ENCODE assay signal across 27 cellular contexts in the genomic region with DNA sequence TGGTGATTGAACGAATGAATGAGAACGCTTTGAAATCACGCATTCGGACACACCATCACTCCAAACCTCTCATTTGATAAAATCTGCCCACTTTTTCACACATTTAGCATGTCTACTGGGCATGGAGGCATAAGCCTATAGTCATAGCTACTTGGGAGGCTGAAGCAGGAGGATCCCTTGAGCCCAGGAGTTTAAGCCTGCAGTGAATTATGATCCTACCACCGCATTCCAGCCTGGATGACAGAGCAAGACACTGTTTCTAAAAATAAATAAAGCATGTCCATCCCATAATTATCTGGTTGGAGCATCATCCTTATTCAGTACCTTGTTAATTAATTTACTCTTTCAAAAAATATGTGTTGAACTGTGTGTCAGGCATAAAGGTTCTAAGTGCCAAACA. TPM values are rescaled to one million over a fixed set of nuclear protein-coding genes. Genes with fewer than 3 reads are reported as not detected.
DNase-seq lines count a peak whose midpoint lies in the region; ATAC-seq, FAIRE-seq and TF ChIP-seq lines count a peak whose summit lies in the region.
"Had no signal": no experiment of that assay in that cellular context is flagged by ENCODE, and none has a peak within 500 bp of the region (broad histone marks: within the 10 kb centered on the region; RNA-seq: fewer than 3 reads in every experiment).

No MANE protein-coding gene starts in this region.

- no peak overlapping the region for H3K4me3 Mint-ChIP-seq in astrocyte (ENCODE audit: unreplicated experiment)
- no peak overlapping the region for H3K4me3 Mint-ChIP-seq in activated CD8-positive, alpha-beta T cell treated with anti-CD3 and anti-CD28 coated beads for 36 hours

- H3K9ac ChIP-seq in astrocyte (ENCODE audit: low read length), result no peak overlapping the region

- no peaks in the 10 kb centered on the region for H3K36me3 Mint-ChIP-seq in astrocyte (ENCODE audit: low read depth, unreplicated experiment)
- H3K36me3 Mint-ChIP-seq in activated CD8-positive, alpha-beta T cell treated with anti-CD3 and anti-CD28 coated beads for 36 hours (ENCODE audit: low read depth), result peaks cover 12% of the 10 kb centered on the region

- H3K4me1 ChIP-seq in astrocyte (ENCODE audit: insufficient read depth, low read length), result peaks cover 15% of the 10 kb centered on the region

- CTCF ChIA-PET in activated CD8-positive, alpha-beta T cell treated with anti-CD3 and anti-CD28 coated beads for 36 hours (lab: Charles Lee), result no interaction called here

- peaks cover 17% of the 10 kb centered on the region for H3K79me2 ChIP-seq in astrocyte (ENCODE audit: insufficient read depth, low read length)

- intact Hi-C loops in activated CD8-positive, alpha-beta T cell treated with anti-CD3 and anti-CD28 coated beads for 36 hours (cut with micrococcal nuclease), result no loop called here

- no peak overlapping the region for H2AFZ ChIP-seq in astrocyte (ENCODE audit: low read depth, low read length)

- H3K27me3 Mint-ChIP-seq in astrocyte (ENCODE audit: low read depth, unreplicated experiment), result peaks cover 2% of the 10 kb centered on the region
- H3K27me3 Mint-ChIP-seq in activated CD8-positive, alpha-beta T cell treated with anti-CD3 and anti-CD28 coated beads for 36 hours, result no peaks in the 10 kb centered on the region

- TF ChIP-seq CTCF in astrocyte (IDR thresholded peaks at IDR 0.05; ENCODE audit: insufficient read depth, low read depth, low read length), result no peak
- no peak for TF ChIP-seq CTCF in activated CD8-positive, alpha-beta T cell treated with anti-CD3 and anti-CD28 coated beads for 36 hours (IDR thresholded peaks at IDR 0.05)

- H3K27me3 ChIP-seq in astrocyte (ENCODE audit: insufficient read depth, low read length), result no peaks in the 10 kb centered on the region
- H3K27me3 ChIP-seq: MG63, SJSA1 had no signal

- H4K20me1 ChIP-seq in astrocyte (ENCODE audit: insufficient read depth, low read length), result peaks cover 13% of the 10 kb centered on the region

- no peak overlapping the region for H3K27ac ChIP-seq in astrocyte (ENCODE audit: low read depth, low read length)
- H3K27ac ChIP-seq: SJSA1 had no signal

- no peak overlapping the region for H3K4me3 ChIP-seq in astrocyte (ENCODE audit: insufficient read depth, low read depth, low read length)
- H3K4me3 ChIP-seq: MG63, SJSA1 had no signal

- H3K27ac Mint-ChIP-seq in astrocyte (ENCODE audit: unreplicated experiment), result peak overlapping the region; percentile 6
- no peak overlapping the region for H3K27ac Mint-ChIP-seq in activated CD8-positive, alpha-beta T cell treated with anti-CD3 and anti-CD28 coated beads for 36 hours

- ATAC-seq in activated CD8-positive, alpha-beta T cell treated with anti-CD3 and anti-CD28 coated beads for 36 hours, result no peak
- ATAC-seq: HepG2 had no signal

- peaks cover 22% of the 10 kb centered on the region for H3K4me1 Mint-ChIP-seq in astrocyte (ENCODE audit: low read depth, unreplicated experiment)
- H3K4me1 Mint-ChIP-seq in activated CD8-positive, alpha-beta T cell treated with anti-CD3 and anti-CD28 coated beads for 36 hours (ENCODE audit: low read depth), result peaks cover 13% of the 10 kb centered on the region

- no peaks in the 10 kb centered on the region for H3K36me3 ChIP-seq in astrocyte (ENCODE audit: insufficient read depth, low read length)

- no peaks in the 10 kb centered on the region for H3K9me3 ChIP-seq in astrocyte (ENCODE audit: insufficient read depth, low read depth, low read length)
- H3K9me3 ChIP-seq: MG63, SJSA1 had no signal

- H3K9me3 Mint-ChIP-seq in astrocyte (ENCODE audit: unreplicated experiment), result peaks cover 3% of the 10 kb centered on the region
- H3K9me3 Mint-ChIP-seq in activated CD8-positive, alpha-beta T cell treated with anti-CD3 and anti-CD28 coated beads for 36 hours, result no peaks in the 10 kb centered on the region
- H3K9me3 Mint-ChIP-seq: CD4-positive, alpha-beta memory T cell had no signal

- DNase-seq in A172 (ENCODE audit: low spot score) (peak; percentile 28), EL (peak; percentile 25), astrocyte (ENCODE audit: low read depth) (no peak), myocyte (ENCODE audit: low read depth) (peak; percentile 17), NCI-H2171 treated with DMSO at 0.1 percent for 48 hours (lab: John Stamatoyannopoulos, UW) (no peak), kidney glomerular epithelial cell (lab: John Stamatoyannopoulos, UW) (no peak), NCI-H524 treated with DMSO at 0.1 percent for 48 hours (lab: John Stamatoyannopoulos, UW) (no peak)
- no peak for DNase-seq in activated CD8-positive, alpha-beta T cell treated with anti-CD3 and anti-CD28 coated beads for 36 hours
- DNase-seq: AML-193; C1 segment of cervical spinal cord; CD4-positive, alpha-beta memory T cell; COR-L47; GF-D8; KBM-7; MG63; NCI-H1105 treated with DMSO at 0.1 percent for 48 hours; NCI-H146; NCI-H1930; NCI-H446 treated with DMSO at 0.1 percent for 48 hours; NCI-H526 treated with DMSO at 0.1 percent for 48 hours; Right ventricle myocardium superior; RPMI8226 had no signal

- no peak overlapping the region for H3K4me2 ChIP-seq in astrocyte (ENCODE audit: low read length)

- no peak for FAIRE-seq in astrocyte (lab: Jason Lieb, UNC)
- FAIRE-seq: A204.1, GM12891, H54, HepG2 had no signal

- POLR2A ChIA-PET in activated CD8-positive, alpha-beta T cell treated with anti-CD3 and anti-CD28 coated beads for 36 hours (lab: Charles Lee), result no interaction called here

RNA-seq across cellular contexts. Expression of gene PICALM, which starts 3.3 kb away (rescaled TPM):
- total RNA-seq in A172 (2014; rRNA removed; shearing (Covaris generic)), result 182 and 196 TPM in 2 replicates
- total RNA-seq in astrocyte (254 and 260 TPM in 2 replicates), myocyte (179 and 182 TPM in 2 replicates)
- 120 TPM for polyA plus RNA-seq in myocyte (2012)
- total RNA-seq in activated CD8-positive, alpha-beta T cell treated with anti-CD3 and anti-CD28 coated beads for 36 hours, result 10 to 100 TPM; 57.5 to 61.2 TPM

Comparison
In these comparisons a context has a peak if more than half of its experiments do, and no peak if none do; other contexts are left out.
1. DNase-seq: peak in A172 (single experiment), EL (single experiment) and myocyte (single experiment); none in astrocyte (single experiment), NCI-H2171 treated with DMSO at 0.1 percent for 48 hours (single experiment), kidney glomerular epithelial cell (single experiment), NCI-H524 treated with DMSO at 0.1 percent for 48 hours (single experiment) and activated CD8-positive, alpha-beta T cell treated with anti-CD3 and anti-CD28 coated beads for 36 hours (single experiment).